In the genomic region with DNA sequence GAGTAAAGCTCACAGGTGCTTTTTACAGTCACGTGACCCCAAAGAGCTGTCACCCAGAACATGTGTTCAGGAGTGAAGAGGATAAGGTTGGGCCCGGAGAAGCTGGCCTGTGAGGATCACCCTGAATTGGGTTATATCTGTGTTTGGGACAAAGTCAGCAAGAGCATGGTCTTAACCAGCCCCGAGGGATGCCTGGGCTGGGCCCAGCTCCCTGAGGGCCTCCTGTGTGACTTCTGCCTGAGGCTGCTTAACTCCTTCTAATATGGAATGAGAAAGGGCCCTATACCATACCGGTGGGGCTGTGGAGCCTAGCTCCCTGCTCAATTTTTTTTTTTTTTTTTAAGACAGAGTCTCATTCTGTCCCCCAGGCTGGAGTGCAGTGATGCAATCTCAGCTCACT, we compare ENCODE assay signal across 1 cellular context.
TF ChIP-seq lines count a peak whose summit lies in the region.

No MANE protein-coding gene starts in this region.

TF ChIP-seq in GM12878, 131 proteins besides CTCF, POLR2A, EP300 and RAD21:
- TF ChIP-seq CBFB (IDR thresholded peaks at IDR 0.05; ENCODE audit: low read depth) (no peak), BCL11A (IDR thresholded peaks at IDR 0.05; ENCODE audit: low read depth, low read length) (no peak), BHLHE40 (IDR thresholded peaks at IDR 0.05; ENCODE audit: borderline replicate concordance in 1 of 2, low read depth in 2 of 2, low read length in 1 of 2) (peak in 1 of 2 experiments; percentile 33; a peak in 1 of 4 replicates), RFX5 (IDR thresholded peaks at IDR 0.05; ENCODE audit: low read depth, low read length) (no peak)
